ENCODE assay signal across 1 cellular context in genomic region chr4:185638548-185639301, GRCh38.
TF ChIP-seq lines count a peak whose summit lies in the region.

No MANE protein-coding gene starts in this region.

TF ChIP-seq in GM12878, 131 proteins besides CTCF, POLR2A, EP300 and RAD21 (continued from another document):
- TF ChIP-seq, protein P1, sequence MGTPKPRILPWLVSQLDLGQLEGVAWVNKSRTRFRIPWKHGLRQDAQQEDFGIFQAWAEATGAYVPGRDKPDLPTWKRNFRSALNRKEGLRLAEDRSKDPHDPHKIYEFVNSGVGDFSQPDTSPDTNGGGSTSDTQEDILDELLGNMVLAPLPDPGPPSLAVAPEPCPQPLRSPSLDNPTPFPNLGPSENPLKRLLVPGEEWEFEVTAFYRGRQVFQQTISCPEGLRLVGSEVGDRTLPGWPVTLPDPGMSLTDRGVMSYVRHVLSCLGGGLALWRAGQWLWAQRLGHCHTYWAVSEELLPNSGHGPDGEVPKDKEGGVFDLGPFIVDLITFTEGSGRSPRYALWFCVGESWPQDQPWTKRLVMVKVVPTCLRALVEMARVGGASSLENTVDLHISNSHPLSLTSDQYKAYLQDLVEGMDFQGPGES (IDR thresholded peaks at IDR 0.05) = no peak
